8 cellular contexts compared by ENCODE assay signal in the genomic region with DNA sequence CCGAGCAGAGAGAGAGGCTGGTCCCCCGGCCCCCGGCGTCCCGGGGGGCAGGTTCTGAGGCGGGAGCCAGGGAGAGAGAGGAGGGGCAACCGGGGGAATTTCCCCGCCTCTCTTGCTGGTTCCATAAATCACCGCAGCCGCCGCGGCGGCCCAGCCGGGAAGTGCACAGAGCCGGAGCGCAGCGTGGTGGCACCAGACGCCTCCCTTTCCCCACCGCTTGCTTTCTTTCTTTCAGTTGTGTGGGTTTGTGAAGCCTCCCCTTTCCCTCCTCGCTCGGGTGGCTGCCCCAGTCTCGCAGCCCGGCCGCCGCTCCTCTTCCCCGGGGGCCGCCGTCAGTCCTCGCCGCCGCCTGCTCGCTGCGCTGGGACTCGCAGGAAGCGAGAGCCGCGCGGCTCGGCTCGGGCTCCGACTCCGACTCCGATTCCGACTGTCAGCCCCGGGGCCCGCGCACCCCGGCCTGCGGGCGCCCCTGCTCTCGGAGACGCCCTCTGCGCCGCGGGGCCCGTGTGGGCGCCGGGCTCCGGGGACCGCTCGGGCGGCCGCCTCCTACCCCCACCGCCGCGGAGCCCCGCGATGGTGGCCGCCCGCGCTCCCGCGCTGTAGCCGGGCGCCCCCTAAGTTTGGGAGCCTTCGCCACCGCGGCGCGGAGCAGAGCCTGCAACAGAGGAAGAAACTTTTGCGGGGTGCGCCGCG. TPM values are rescaled to one million over a fixed set of nuclear protein-coding genes. Genes with fewer than 3 reads are reported as not detected.
DNase-seq lines count a peak whose midpoint lies in the region; ATAC-seq, FAIRE-seq and TF ChIP-seq lines count a peak whose summit lies in the region.

A gene (plus strand): TSS at position 153 of the 693 bp plus-strand sequence. CDS start 616 bp downstream, outside the sequence.

- H3K4me2 ChIP-seq in keratinocyte (ENCODE audit: control insufficient read depth, extremely low read depth, insufficient read depth, low read depth, low read length), result peak within 1 kb of the TSS; percentile 66

- no peaks in the 10 kb centered on the region for H3K9me1 ChIP-seq in keratinocyte (ENCODE audit: control insufficient read depth, extremely low read depth, insufficient read depth, low read length)

- intact Hi-C loops in spleen (cut with DNase I; ENCODE audit: low total_unique reads), result loop anchor here (10.0 kb wide), 1 partner anchor 205 kb away; no protein-coding TSS in a partner anchor

- H3K4me1 ChIP-seq in keratinocyte (ENCODE audit: control insufficient read depth, extremely low read depth, insufficient read depth, low read length) (peaks cover 15% of the 10 kb centered on the region), spleen (peaks cover 5 to 49% (median 36%) of the 10 kb centered on the region in 6 donors)

- peak; percentile 62 for DNase-seq in GM12865 (ENCODE audit: low read depth)
- peak; percentile 73 for DNase-seq in NCI-H2029 (lab: John Stamatoyannopoulos, UW)
- DNase-seq in WERI-Rb-1, result peak; percentile 85
- no peak for DNase-seq in central memory CD8-positive, alpha-beta T cell (ENCODE audit: low spot score in 2 of 2)
- no peak for DNase-seq in keratinocyte (ENCODE audit: low read depth, low spot score)
- DNase-seq in spleen, result peak; percentile 85

- H3K27ac ChIP-seq in WERI-Rb-1 (peak within 1 kb of the TSS; percentile 64), keratinocyte (ENCODE audit: control insufficient read depth, insufficient read depth, low read length) (peak within 1 kb of the TSS; percentile 30), spleen (peak within 1 kb of the TSS; percentile 63 to 87 (median 86))

- no peaks in the 10 kb centered on the region for H3K9me3 Mint-ChIP-seq in central memory CD8-positive, alpha-beta T cell

- FAIRE-seq in keratinocyte (lab: Jason Lieb, UNC), result no peak

- H3K36me3 ChIP-seq in WERI-Rb-1, result no peaks in the 10 kb centered on the region
- no peaks in the 10 kb centered on the region for H3K36me3 ChIP-seq in keratinocyte (ENCODE audit: control insufficient read depth in 2 of 2, extremely low read depth in 1 of 2, insufficient read depth in 2 of 2, low read length in 2 of 2)
- no peaks in the 10 kb centered on the region for H3K36me3 ChIP-seq in spleen

- no peak within 1 kb of the TSS for H3K27ac Mint-ChIP-seq in central memory CD8-positive, alpha-beta T cell (ENCODE audit: low read depth)

- TF ChIP-seq POLR2A in spleen (IDR thresholded peaks at IDR 0.05), result no peak

- TF ChIP-seq CTCF in GM12865 (IDR thresholded peaks at IDR 0.05; ENCODE audit: insufficient read depth, low read depth, low read length, missing control alignments) (no peak), WERI-Rb-1 (IDR thresholded peaks at IDR 0.05; ENCODE audit: low read depth, low read length) (peak; percentile 55), keratinocyte (optimal IDR thresholded peaks at IDR 0.05 in 1 of 3, IDR thresholded peaks at IDR 0.05 in 1 of 3, conservative IDR thresholded peaks at IDR 0.05 in 1 of 3; ENCODE audit: extremely low read depth in 1 of 3, insufficient read depth in 2 of 3, low read length in 3 of 3) (peak in 2 of 3 experiments; percentile 49 to 51), spleen (IDR thresholded peaks at IDR 0.05 in 8 of 11, conservative IDR thresholded peaks at IDR 0.05 in 3 of 11) (peak in 8 of 11 experiments; percentile 36 to 61 (median 51))

- no peaks in the 10 kb centered on the region for H3K36me3 Mint-ChIP-seq in central memory CD8-positive, alpha-beta T cell (ENCODE audit: insufficient read depth)

- H3K9ac ChIP-seq in keratinocyte (ENCODE audit: control insufficient read depth, extremely low read depth, insufficient read depth, low read length), result peak within 1 kb of the TSS; percentile 78

- ATAC-seq in HG02763 (IDR thresholded peaks at IDR 0.05; ENCODE audit: unreplicated experiment), result peak; percentile 76
- ATAC-seq in central memory CD8-positive, alpha-beta T cell (replicated peaks; ENCODE audit: extremely low read depth, poor library complexity, severe bottlenecking), result peak; percentile 32
- ATAC-seq in GM21447 (IDR thresholded peaks at IDR 0.05; ENCODE audit: unreplicated experiment), result no peak

- peak within 1 kb of the TSS; percentile 41 for H3K4me3 ChIP-seq in GM12865 (ENCODE audit: low read depth, low read length)
- H3K4me3 ChIP-seq in WERI-Rb-1 (ENCODE audit: low read depth, low read length), result peak within 1 kb of the TSS; percentile 84
- H3K4me3 ChIP-seq in keratinocyte (ENCODE audit: control insufficient read depth in 2 of 3, extremely low read depth in 1 of 3, insufficient read depth in 2 of 3, low read depth in 1 of 3, low read length in 3 of 3), result peak within 1 kb of the TSS; percentile 64 to 80 (median 72)
- peak within 1 kb of the TSS; percentile 52 to 84 (median 60) for H3K4me3 ChIP-seq in spleen

- dilution Hi-C loops in keratinocyte (cut with MboI; ENCODE audit: extremely low pct_ligation_motif_present, low sequenced_read_pairs), result no loop called here

- H3K9me3 ChIP-seq in WERI-Rb-1 (ENCODE audit: severe bottlenecking) (no peaks in the 10 kb centered on the region), keratinocyte (ENCODE audit: control insufficient read depth, low read depth, low read length) (no peaks in the 10 kb centered on the region), spleen (no peaks in the 10 kb centered on the region)

- H4K20me1 ChIP-seq in keratinocyte (ENCODE audit: control insufficient read depth, extremely low read depth, insufficient read depth, low read length), result no peaks in the 10 kb centered on the region

- peaks cover 11% of the 10 kb centered on the region for H3K4me1 Mint-ChIP-seq in central memory CD8-positive, alpha-beta T cell

- H3K4me3 Mint-ChIP-seq in central memory CD8-positive, alpha-beta T cell, result peak within 1 kb of the TSS; percentile 74

- H3K27me3 Mint-ChIP-seq in central memory CD8-positive, alpha-beta T cell, result peaks cover 69% of the 10 kb centered on the region

- no peaks in the 10 kb centered on the region for H3K79me2 ChIP-seq in keratinocyte (ENCODE audit: control insufficient read depth, insufficient read depth, low read length)

- peak within 1 kb of the TSS; percentile 87 for H2AFZ ChIP-seq in keratinocyte (ENCODE audit: control insufficient read depth, low read length)

- WGBS in spleen, 5 donors, result 0 to 2% (median 1%) methylated on average over 38 to 84 of the region's 84 CpGs; no CpG with 5 or more reads in 1 of the 5 donors

- H3K27me3 ChIP-seq in WERI-Rb-1 (ENCODE audit: insufficient read depth, low read depth, severe bottlenecking) (no peaks in the 10 kb centered on the region), keratinocyte (ENCODE audit: control insufficient read depth, extremely low read depth, insufficient read depth, low read length) (peaks cover 15% of the 10 kb centered on the region), spleen (replicated peaks in 1 of 7) (peaks cover 0 to 58% (median 20%) of the 10 kb centered on the region in 7 donors)

RNA-seq across cellular contexts. Expression of the gene that starts here (rescaled TPM):
- 1.6 to 2.4 TPM (median 1.9 TPM) in 3 replicates for polyA plus RNA-seq in keratinocyte
- 1.7 TPM for polyA plus RNA-seq in keratinocyte (2011; ENCODE audit: low read depth)
- 0.96 and 1.4 TPM in 2 replicates for polyA plus RNA-seq in keratinocyte (2011; cell fraction: cytosol; rRNA removed)
- polyA plus RNA-seq in keratinocyte (2011; cell fraction: nucleus; rRNA removed), result 5.4 and 5.9 TPM in 2 replicates
- polyA plus RNA-seq in keratinocyte (2012; ENCODE audit: low replicate concordance), result 2.1 and 2.6 TPM in 2 replicates
- 3.5 to 4.9 TPM (median 4.4 TPM) in 3 replicates for polyA minus RNA-seq in keratinocyte
- 1.5 TPM for polyA minus RNA-seq in keratinocyte (2011; cell fraction: cytosol; rRNA and poly(A)+ RNA removed)
- polyA minus RNA-seq in keratinocyte (2011; cell fraction: nucleus; rRNA and poly(A)+ RNA removed), result 6.4 and 9.4 TPM in 2 replicates
- 10 to 100 TPM in 6 of 7 donors, 1 to 10 TPM in 1; 9.5 to 17.3 (median 13.0) TPM for total RNA-seq in spleen
- polyA plus RNA-seq in spleen, result 1 to 10 TPM; 1.1 to 2.7 (median 1.4) TPM

Comparison
In these comparisons a context has a peak if more than half of its experiments do, and no peak if none do; other contexts are left out.
1. DNase-seq: peak in GM12865 (single experiment), NCI-H2029 (single experiment), WERI-Rb-1 (single experiment) and spleen (single experiment); none in central memory CD8-positive, alpha-beta T cell (0 of 2) and keratinocyte (single experiment).
2. H3K27ac ChIP-seq: peak in every context shown above with its lines; median percentile 86 in spleen; 64 in WERI-Rb-1; 30 in keratinocyte.
3. Peak in every context shown above with its lines, with median percentiles within 50 percentile points of each other: H3K4me3 ChIP-seq.